In genomic region chr18:51342815-51343214, GRCh38 we compare ENCODE assay signal across 9 cellular contexts.
DNase-seq lines count a peak whose midpoint lies in the region; ATAC-seq, FAIRE-seq and TF ChIP-seq lines count a peak whose summit lies in the region.
"Had no signal": no experiment of that assay in that cellular context is flagged by ENCODE, and none has a peak within 500 bp of the region (broad histone marks: within the 10 kb centered on the region; RNA-seq: fewer than 3 reads in every experiment).

No MANE protein-coding gene starts in this region.

- H3K4me3 ChIP-seq in astrocyte of the spinal cord (ENCODE audit: low read depth, low read length) (no peak overlapping the region), retinal pigment epithelial cell (ENCODE audit: low read length) (no peak overlapping the region)
- H3K4me3 ChIP-seq: suprapubic skin had no signal

- ATAC-seq in GM21447 (IDR thresholded peaks at IDR 0.05; ENCODE audit: unreplicated experiment) = no peak

- in situ Hi-C loops in astrocyte of the spinal cord (cut with HindIII; ENCODE audit: low sequenced_read_pairs) = no loop called here

- TF ChIP-seq CTCF in astrocyte of the spinal cord (IDR thresholded peaks at IDR 0.05; ENCODE audit: low read depth, low read length) (no peak), retinal pigment epithelial cell (conservative IDR thresholded peaks at IDR 0.05; ENCODE audit: low read depth, low read length) (no peak)

- no peak for FAIRE-seq in HTR-8/SVneo (lab: Jason Lieb, UNC)

- DNase-seq in EL = peak; percentile 1
- DNase-seq in HTR-8/SVneo (ENCODE audit: insufficient read length, low spot score) = peak; percentile 2
- DNase-seq in astrocyte of the spinal cord (ENCODE audit: low read depth, low spot score) = peak; percentile 80
- DNase-seq in retinal pigment epithelial cell (ENCODE audit: low read depth) = peak; percentile 72
- no peak for DNase-seq in epidermal melanocyte (ENCODE audit: insufficient read length, low spot score)
- DNase-seq in KG1 (lab: John Stamatoyannopoulos, UW) = no peak
- DNase-seq: anterior cingulate cortex had no signal

Comparison
In these comparisons a context has a peak if more than half of its experiments do, and no peak if none do; other contexts are left out.
1. DNase-seq: peak in EL (single experiment), HTR-8/SVneo (single experiment), astrocyte of the spinal cord (single experiment) and retinal pigment epithelial cell (single experiment); none in epidermal melanocyte (single experiment) and KG1 (single experiment).